In the genomic region with DNA sequence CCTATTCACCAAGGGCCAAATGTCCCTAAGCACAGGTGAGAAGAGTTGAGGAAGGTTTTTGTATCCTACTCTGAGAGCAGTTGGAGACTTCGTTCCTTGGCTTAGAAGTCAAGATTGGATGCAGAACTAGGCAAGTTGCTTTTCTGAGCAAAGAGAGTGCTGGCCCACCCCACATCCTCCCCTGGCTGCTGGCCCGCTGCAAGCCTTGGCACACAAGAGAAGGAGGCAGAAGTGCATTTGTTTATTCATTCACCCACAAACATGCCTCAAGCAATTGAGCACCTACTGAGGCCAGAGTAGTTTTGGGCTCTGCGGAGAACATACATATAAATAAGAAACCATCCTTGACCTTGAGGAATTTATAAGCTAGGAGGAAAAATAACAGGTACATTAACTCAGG, we compare ENCODE assay signal across 27 cellular contexts.
"Had no signal": no experiment of that assay in that cellular context is flagged by ENCODE, and none has a peak within 500 bp of the region (broad histone marks: within the 10 kb centered on the region; RNA-seq: fewer than 3 reads in every experiment).

No MANE protein-coding gene starts in this region.

- H3K27ac Mint-ChIP-seq: activated CD4-positive, alpha-beta memory T cell treated with anti-CD3 and anti-CD28 coated beads for 36 hours; activated naive CD4-positive, alpha-beta T cell treated with anti-CD3 and anti-CD28 coated beads for 36 hours; activated naive CD8-positive, alpha-beta T cell treated with anti-CD3 and anti-CD28 coated beads for 36 hours; activated T-helper 1 cell treated with anti-CD3 and anti-CD28 coated beads, Interleukin-12 subunit alpha, Interleukin-12 subunit beta, Interleukin-2, Interleukin-4 antibody, amounts not matched to agents 30 ng/mL and 10 ng/mL and 1 ng/mL, durations not matched to agents 14 hours and 24 hours and 36 hours; naive B cell; nephron progenitor cell; type B pancreatic cell had no signal

- H3K9me3 Mint-ChIP-seq: activated CD4-positive, alpha-beta memory T cell treated with anti-CD3 and anti-CD28 coated beads for 36 hours; activated naive CD4-positive, alpha-beta T cell treated with anti-CD3 and anti-CD28 coated beads for 36 hours; activated T-helper 1 cell treated with anti-CD3 and anti-CD28 coated beads, Interleukin-12 subunit alpha, Interleukin-12 subunit beta, Interleukin-2, Interleukin-4 antibody, amounts not matched to agents 30 ng/mL and 10 ng/mL and 1 ng/mL, durations not matched to agents 14 hours and 24 hours and 36 hours; nephron progenitor cell; type B pancreatic cell had no signal

- H3K4me3 ChIP-seq: adrenal gland, heart right ventricle, lower lobe of right lung, psoas muscle, uterus had no signal

- H3K4me3 Mint-ChIP-seq: activated CD4-positive, alpha-beta memory T cell treated with anti-CD3 and anti-CD28 coated beads for 36 hours; activated naive CD4-positive, alpha-beta T cell treated with anti-CD3 and anti-CD28 coated beads for 36 hours; activated naive CD8-positive, alpha-beta T cell treated with anti-CD3 and anti-CD28 coated beads for 36 hours; activated T-helper 1 cell treated with anti-CD3 and anti-CD28 coated beads, Interleukin-12 subunit alpha, Interleukin-12 subunit beta, Interleukin-2, Interleukin-4 antibody, amounts not matched to agents 30 ng/mL and 10 ng/mL and 1 ng/mL, durations not matched to agents 14 hours and 24 hours and 36 hours; naive B cell; nephron progenitor cell; type B pancreatic cell had no signal

- DNase-seq: activated CD4-positive, alpha-beta memory T cell treated with anti-CD3 and anti-CD28 coated beads for 36 hours; activated CD4-positive, alpha-beta T cell treated with anti-CD3 and anti-CD28 coated beads for 48 hours; activated CD8-positive, alpha-beta memory T cell treated with anti-CD3 and anti-CD28 coated beads, Interleukin-2, amount 50 U/mL, for 4 hours; activated effector memory CD4-positive, alpha-beta T cell treated with anti-CD3 and anti-CD28 coated beads, Interleukin-2, amount 50 U/mL, for 16 hours; activated naive CD4-positive, alpha-beta T cell treated with anti-CD3 and anti-CD28 coated beads for 36 hours; activated naive CD8-positive, alpha-beta T cell treated with anti-CD3 and anti-CD28 coated beads for 36 hours; activated T-cell treated with anti-CD3 and anti-CD28 coated beads, Interleukin-2, amount 50 U/mL, for 1 hour; adrenal gland; central memory CD4-positive, alpha-beta T cell; foreskin keratinocyte; heart right ventricle; kidney glomerular epithelial cell; lower lobe of right lung; naive B cell; nephron progenitor cell; psoas muscle; stimulated activated CD4-positive, alpha-beta T cell treated with anti-CD3 and anti-CD28 coated beads, Interleukin-15, amount 100 ng/mL, for 24 hours; stimulated activated CD4-positive, alpha-beta T cell treated with anti-CD3 and anti-CD28 coated beads, Interleukin-2, amount 100 ng/mL, for 24 hours; stimulated activated naive CD4-positive, alpha-beta T cell; uterus had no signal

- H3K27me3 ChIP-seq: adrenal gland, uterus had no signal

- H3K36me3 ChIP-seq: adrenal gland, heart right ventricle, lower lobe of right lung, neutrophil, uterus had no signal

- H3K36me3 Mint-ChIP-seq: activated CD4-positive, alpha-beta memory T cell treated with anti-CD3 and anti-CD28 coated beads for 36 hours; activated naive CD8-positive, alpha-beta T cell treated with anti-CD3 and anti-CD28 coated beads for 36 hours; naive B cell; type B pancreatic cell had no signal

- H3K27ac ChIP-seq: adrenal gland, foreskin keratinocyte, heart right ventricle, lower lobe of right lung, neutrophil, psoas muscle, uterus, VCaP had no signal

- H3K4me1 Mint-ChIP-seq: activated naive CD8-positive, alpha-beta T cell treated with anti-CD3 and anti-CD28 coated beads for 36 hours; naive B cell; nephron progenitor cell had no signal

- H3K4me1 ChIP-seq: adrenal gland, foreskin keratinocyte, heart right ventricle, lower lobe of right lung, uterus had no signal

- ATAC-seq: activated CD4-positive, CD25-positive, alpha-beta regulatory T cell treated with anti-CD3 and anti-CD28 coated beads, Interleukin-2, amount 50 U/mL, for 24 hours; esophagus mucosa; foreskin keratinocyte; heart right ventricle; left lobe of liver; lower lobe of right lung had no signal

- H3K27me3 Mint-ChIP-seq: activated naive CD8-positive, alpha-beta T cell treated with anti-CD3 and anti-CD28 coated beads for 36 hours had no signal

- H3K9me3 ChIP-seq: adrenal gland, heart right ventricle, lower lobe of right lung, neutrophil, psoas muscle, uterus had no signal
